8 cellular contexts compared by ENCODE assay signal in the genomic region with DNA sequence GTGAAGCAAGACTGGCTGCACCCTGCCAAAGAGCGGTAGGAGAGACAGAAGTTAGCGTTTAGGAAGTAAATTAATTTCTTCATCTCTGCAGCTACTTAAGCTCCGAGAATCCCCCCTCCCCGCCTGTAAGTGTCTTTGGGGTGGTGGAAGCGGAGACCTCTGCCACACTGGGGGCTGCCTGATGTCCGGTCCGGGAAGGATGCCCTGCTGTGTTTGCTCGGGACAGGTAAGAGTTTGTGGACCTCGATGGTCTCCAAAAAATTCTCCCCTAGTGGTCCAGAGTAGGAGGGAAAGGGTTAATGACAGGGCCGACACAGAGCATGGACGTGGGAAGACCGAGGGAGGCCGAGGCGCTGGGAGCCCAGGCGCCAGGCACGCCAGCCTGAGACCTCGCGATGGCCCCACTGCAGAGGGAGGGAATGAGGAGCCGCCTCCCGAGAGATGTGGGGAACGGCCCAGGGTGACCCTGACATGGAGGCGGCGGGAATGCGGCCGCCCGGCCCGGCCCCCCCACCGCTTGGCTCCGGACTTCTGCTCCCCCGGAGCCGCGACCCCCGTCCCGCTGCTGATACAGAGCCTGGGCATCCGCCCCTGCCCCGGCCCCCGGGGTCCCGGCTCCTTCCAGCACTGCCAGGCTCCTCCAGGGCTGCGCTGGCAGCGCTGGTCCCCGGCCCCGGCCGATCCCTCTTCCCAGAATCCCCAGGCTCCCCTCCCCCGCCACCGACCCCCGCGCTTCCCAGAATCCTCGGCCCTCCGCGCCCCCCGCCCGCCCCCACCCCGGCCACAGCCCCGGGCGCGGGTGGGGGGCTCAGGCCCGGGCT. TPM values are rescaled to one million over a fixed set of nuclear protein-coding genes. Genes with fewer than 3 reads are reported as not detected.
DNase-seq lines count a peak whose midpoint lies in the region; ATAC-seq, FAIRE-seq and TF ChIP-seq lines count a peak whose summit lies in the region.

No MANE protein-coding gene starts in this region.

- peak overlapping the region; percentile 99 for H3K4me3 ChIP-seq in CD8-positive, alpha-beta T cell (ENCODE audit: low read depth, low read length)
- peak overlapping the region; percentile 98 for H3K4me3 ChIP-seq in HUES48 (ENCODE audit: low read depth, low read length)
- H3K4me3 ChIP-seq in pancreas = peak overlapping the region; percentile 89 to 97 (median 94)

- no peak overlapping the region for H3K27ac Mint-ChIP-seq in CD8-positive, alpha-beta T cell
- H3K27ac Mint-ChIP-seq in activated T-cell treated with anti-CD3 and anti-CD28 coated beads, Interleukin-2, amount 50 U/mL, for 72 hours = peak overlapping the region; percentile 42

- peaks cover 15% of the 10 kb centered on the region for H3K4me1 Mint-ChIP-seq in CD8-positive, alpha-beta T cell (ENCODE audit: low read depth)
- H3K4me1 Mint-ChIP-seq in activated T-cell treated with anti-CD3 and anti-CD28 coated beads, Interleukin-2, amount 50 U/mL, for 72 hours (ENCODE audit: low read depth) = peaks cover 16% of the 10 kb centered on the region

- no peaks in the 10 kb centered on the region for H3K27me3 ChIP-seq in CD8-positive, alpha-beta T cell (ENCODE audit: insufficient read depth, low read length)
- H3K27me3 ChIP-seq in HUES48 (ENCODE audit: control insufficient read depth, insufficient read depth, low read length) (no peaks in the 10 kb centered on the region), pancreas (no peaks in the 10 kb centered on the region)

- no peaks in the 10 kb centered on the region for H3K27me3 Mint-ChIP-seq in CD8-positive, alpha-beta T cell (ENCODE audit: low read depth)
- H3K27me3 Mint-ChIP-seq in activated T-cell treated with anti-CD3 and anti-CD28 coated beads, Interleukin-2, amount 50 U/mL, for 72 hours (ENCODE audit: low read depth) = no peaks in the 10 kb centered on the region

- DNase-seq in CD8-positive, alpha-beta T cell = no peak
- DNase-seq in activated T-cell treated with anti-CD3 and anti-CD28 coated beads, Interleukin-2, amount 50 U/mL, for 72 hours = peak; percentile 14 to 22
- DNase-seq in Right ventricle myocardium superior = peak; percentile 63
- DNase-seq in pancreas = peak in 3 of 6 donors; percentile 27 to 81 (median 51)

- H3K36me3 Mint-ChIP-seq in CD8-positive, alpha-beta T cell = peaks cover 10% of the 10 kb centered on the region
- peaks cover 0 to 1% of the 10 kb centered on the region in 2 donors for H3K36me3 Mint-ChIP-seq in activated T-cell treated with anti-CD3 and anti-CD28 coated beads, Interleukin-2, amount 50 U/mL, for 72 hours (ENCODE audit: insufficient read depth in 2 of 2)

- H3K9ac ChIP-seq in HUES48 (ENCODE audit: low read depth, low read length) = peak overlapping the region; percentile 89

- H3K4me3 Mint-ChIP-seq in CD8-positive, alpha-beta T cell = peak overlapping the region; percentile 73
- peak overlapping the region; percentile 83 to 93 for H3K4me3 Mint-ChIP-seq in activated T-cell treated with anti-CD3 and anti-CD28 coated beads, Interleukin-2, amount 50 U/mL, for 72 hours

- ATAC-seq in CD8-positive, alpha-beta T cell = peak; percentile 61
- ATAC-seq in activated T-cell treated with anti-CD3 and anti-CD28 coated beads, Interleukin-2, amount 50 U/mL, for 72 hours (replicated peaks in 1 of 2) = peak; percentile 61 to 62
- ATAC-seq in Right ventricle myocardium superior (ENCODE audit: poor library complexity) (peak; percentile 66), pancreas (peak; percentile 29 to 68 (median 59)), HG03565 (IDR thresholded peaks at IDR 0.05; ENCODE audit: unreplicated experiment) (no peak), GM21447 (IDR thresholded peaks at IDR 0.05; ENCODE audit: unreplicated experiment) (no peak), GM21717 (IDR thresholded peaks at IDR 0.05; ENCODE audit: unreplicated experiment) (no peak)

- no peaks in the 10 kb centered on the region for H3K36me3 ChIP-seq in CD8-positive, alpha-beta T cell (ENCODE audit: insufficient read depth, low read length)
- peaks cover 24% of the 10 kb centered on the region for H3K36me3 ChIP-seq in HUES48 (ENCODE audit: control insufficient read depth, insufficient read depth, low read length)
- H3K36me3 ChIP-seq in pancreas = peaks cover 0 to 14% (median 6%) of the 10 kb centered on the region in 3 donors

- no peaks in the 10 kb centered on the region for H3K9me3 ChIP-seq in CD8-positive, alpha-beta T cell (ENCODE audit: low read length)
- H3K9me3 ChIP-seq in HUES48 (ENCODE audit: control insufficient read depth, insufficient read depth, low read length) = no peaks in the 10 kb centered on the region
- no peaks in the 10 kb centered on the region for H3K9me3 ChIP-seq in pancreas

- no peak for TF ChIP-seq CTCF in CD8-positive, alpha-beta T cell (IDR thresholded peaks at IDR 0.05)
- no peak for TF ChIP-seq CTCF in pancreas (IDR thresholded peaks at IDR 0.05)

- CTCF ChIA-PET in CD8-positive, alpha-beta T cell (lab: Charles Lee) = interaction anchor here (1.3 kb wide), 1 partner anchor 15 kb away, joined by 3 read pairs; no protein-coding TSS in a partner anchor

- POLR2A ChIA-PET in CD8-positive, alpha-beta T cell (lab: Charles Lee) = interaction anchor here (0.6 to 1.6 kb wide), 2 partner anchors 19 to 116 kb away, joined by 3 to 12 read pairs; no protein-coding TSS in a partner anchor

- intact Hi-C loops in CD8-positive, alpha-beta T cell (cut with DNase I, micrococcal nuclease) = no loop called here
- intact Hi-C loops in Right ventricle myocardium superior (cut with DNase I) (no loop called here), pancreas (cut with DNase I) (no loop called here)

- 6 to 8% methylated on average over 39 to 57 of the region's 57 CpGs for WGBS in pancreas, 2 donors

- FAIRE-seq in pancreas (lab: Jason Lieb, UNC) = no peak

- H3K9me3 Mint-ChIP-seq in CD8-positive, alpha-beta T cell = no peaks in the 10 kb centered on the region
- no peaks in the 10 kb centered on the region for H3K9me3 Mint-ChIP-seq in activated T-cell treated with anti-CD3 and anti-CD28 coated beads, Interleukin-2, amount 50 U/mL, for 72 hours

- H3K4me1 ChIP-seq in CD8-positive, alpha-beta T cell (ENCODE audit: insufficient read depth, low read length) = peaks cover 17% of the 10 kb centered on the region
- no peaks in the 10 kb centered on the region for H3K4me1 ChIP-seq in HUES48 (ENCODE audit: control insufficient read depth, insufficient read depth, low read length)
- peaks cover 0 to 6% (median 0%) of the 10 kb centered on the region in 3 donors for H3K4me1 ChIP-seq in pancreas

- H3K27ac ChIP-seq in CD8-positive, alpha-beta T cell (ENCODE audit: low read depth, low read length) = no peak overlapping the region
- peak overlapping the region; percentile 89 for H3K27ac ChIP-seq in HUES48 (ENCODE audit: low read depth, low read length)
- peak overlapping the region; percentile 60 to 74 (median 70) for H3K27ac ChIP-seq in pancreas

RNA-seq across cellular contexts. Expression of gene ZNF629, which starts 0.7 kb away (rescaled TPM):
- 1 to 10 TPM; 1.7 to 1.9 TPM for total RNA-seq in CD8-positive, alpha-beta T cell
- total RNA-seq in activated T-cell treated with anti-CD3 and anti-CD28 coated beads, Interleukin-2, amount 50 U/mL, for 72 hours = 1 to 10 TPM; 3.7 TPM
- total RNA-seq in Right ventricle myocardium superior (16.5 TPM), pancreas (1 to 10 TPM; 4.5 to 8.6 (median 6.2) TPM)
- polyA plus RNA-seq in pancreas = 1 to 10 TPM; 5.8 to 6.3 TPM

RNA-seq across cellular contexts. Expression of gene RNF40, which starts 24.2 kb away (rescaled TPM):
- total RNA-seq in CD8-positive, alpha-beta T cell = 100 to 1,000 TPM in 1 of 2 experiments, 10 to 100 TPM in 1; 98.7 to 101 TPM
- total RNA-seq in activated T-cell treated with anti-CD3 and anti-CD28 coated beads, Interleukin-2, amount 50 U/mL, for 72 hours = 10 to 100 TPM; 60.2 to 63.5 TPM
- 29.4 TPM for total RNA-seq in Right ventricle myocardium superior
- total RNA-seq in pancreas = 10 to 100 TPM; 37.7 to 66.6 (median 40.6) TPM
- 10 to 100 TPM; 65.3 to 68.4 TPM for polyA plus RNA-seq in pancreas

RNA-seq across cellular contexts. Expression of gene CFAP119, which starts 24.5 kb away (rescaled TPM):
- total RNA-seq in CD8-positive, alpha-beta T cell = 1 to 10 TPM; 2.7 to 3.6 TPM
- total RNA-seq in activated T-cell treated with anti-CD3 and anti-CD28 coated beads, Interleukin-2, amount 50 U/mL, for 72 hours = 1 to 10 TPM; 3.2 to 4.7 TPM
- total RNA-seq in Right ventricle myocardium superior = 0.46 TPM
- total RNA-seq in pancreas = 1 to 10 TPM; 1.7 to 5.7 (median 3.0) TPM
- polyA plus RNA-seq in pancreas = 10 to 100 TPM; 21.4 to 32.1 TPM

RNA-seq across cellular contexts. Expression of gene PHKG2, which starts 38.1 kb away (rescaled TPM):
- 10 to 100 TPM; 26.4 to 36.3 TPM for total RNA-seq in CD8-positive, alpha-beta T cell
- total RNA-seq in activated T-cell treated with anti-CD3 and anti-CD28 coated beads, Interleukin-2, amount 50 U/mL, for 72 hours = 10 to 100 TPM; 38.0 to 38.5 TPM
- total RNA-seq in Right ventricle myocardium superior = 13.4 TPM
- total RNA-seq in pancreas = 10 to 100 TPM in 3 of 6 donors, 1 to 10 TPM in 3; 7.9 to 15.7 (median 9.5) TPM
- 10 to 100 TPM; 42.1 to 42.3 TPM for polyA plus RNA-seq in pancreas

Comparison
In these comparisons a context has a peak if more than half of its experiments do, and no peak if none do; other contexts are left out.
1. ATAC-seq: peak in CD8-positive, alpha-beta T cell (single experiment), activated T-cell treated with anti-CD3 and anti-CD28 coated beads, Interleukin-2, amount 50 U/mL, for 72 hours (2 of 2), Right ventricle myocardium superior (single experiment) and pancreas (4 of 4); none in HG03565 (single experiment), GM21447 (single experiment) and GM21717 (single experiment).
2. DNase-seq: peak in activated T-cell treated with anti-CD3 and anti-CD28 coated beads, Interleukin-2, amount 50 U/mL, for 72 hours (2 of 2) and Right ventricle myocardium superior (single experiment); none in CD8-positive, alpha-beta T cell (0 of 7).
3. Peak in every context shown above with its lines, with median percentiles within 50 percentile points of each other: H3K4me3 ChIP-seq.